2 cellular contexts compared by ENCODE assay signal in genomic region chr1:37661401-37661800, GRCh38.
TF ChIP-seq lines count a peak whose summit lies in the region.

No MANE protein-coding gene starts in this region.

TF ChIP-seq in HCT116, 20 proteins besides CTCF, POLR2A, EP300 and RAD21:
- TF ChIP-seq ELF1 (IDR thresholded peaks at IDR 0.05; ENCODE audit: borderline replicate concordance, low read depth) (no peak), FOSL1 (IDR thresholded peaks at IDR 0.05; ENCODE audit: low read depth) (no peak), SRF (IDR thresholded peaks at IDR 0.05; ENCODE audit: low read depth) (no peak), ZNF274 (IDR thresholded peaks at IDR 0.05; ENCODE audit: low read depth, low read length) (no peak), CBX3 (IDR thresholded peaks at IDR 0.05; ENCODE audit: low read depth) (no peak), CEBPB (IDR thresholded peaks at IDR 0.05; ENCODE audit: low read depth) (no peak), ZBTB33 (IDR thresholded peaks at IDR 0.05; ENCODE audit: extremely low read depth, insufficient replicate concordance, low read length) (no peak), YY1 (IDR thresholded peaks at IDR 0.05; ENCODE audit: extremely low read depth, insufficient replicate concordance, low read depth, low read length) (no peak), EZH2phosphoT487 (IDR thresholded peaks at IDR 0.05; ENCODE audit: borderline replicate concordance) (no peak)

TF ChIP-seq in WTC11, 78 proteins besides CTCF, POLR2A, EP300 and RAD21:
- TF ChIP-seq PRDM15 (CRISPR knock-in tag; IDR thresholded peaks at IDR 0.05), result no peak
- TF ChIP-seq HMGA2 (CRISPR knock-in tag; IDR thresholded peaks at IDR 0.05), result no peak
- no peak for TF ChIP-seq GTF2I (CRISPR knock-in tag; conservative IDR thresholded peaks at IDR 0.05)
